Comparison of ENCODE assay signal across 9 cellular contexts in the genomic region with DNA sequence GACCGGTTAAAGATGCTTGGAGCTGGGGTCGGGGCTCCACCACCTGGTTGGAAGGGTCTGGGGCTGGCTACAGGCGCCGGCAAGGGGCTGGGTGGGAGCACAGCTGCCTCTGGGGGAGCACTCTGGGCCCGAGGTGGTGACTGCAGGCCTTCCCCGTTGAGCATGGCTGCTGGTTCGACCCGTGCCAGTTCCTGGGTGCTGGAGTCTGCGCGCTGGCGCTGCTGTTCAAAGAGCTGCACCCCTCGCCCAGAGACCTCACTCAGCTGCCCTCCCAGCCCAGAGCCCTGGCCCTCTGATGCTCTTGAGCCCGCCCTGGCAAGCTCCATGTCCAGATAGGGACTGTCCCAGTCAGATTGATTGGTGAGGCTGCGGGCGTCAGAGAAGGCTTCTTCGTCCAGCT. TPM values are rescaled to one million over a fixed set of nuclear protein-coding genes. Genes with fewer than 3 reads are reported as not detected.
A peak's percentile ranks its signal among the peaks of the same experiment; 100 is the strongest.
DNase-seq lines count a peak whose midpoint lies in the region; ATAC-seq and TF ChIP-seq lines count a peak whose summit lies in the region.
"Had no signal": no experiment of that assay in that cellular context is flagged by ENCODE, and none has a peak within 500 bp of the region (broad histone marks: within the 10 kb centered on the region; RNA-seq: fewer than 3 reads in every experiment).

No MANE protein-coding gene starts in this region.

- H3K4me3 ChIP-seq in lower leg skin (ENCODE audit: low read depth, poor library complexity, severe bottlenecking): peak overlapping the region; percentile 55
- peak overlapping the region; percentile 82 to 84 for H3K4me3 ChIP-seq in stomach smooth muscle (ENCODE audit: low read length in 2 of 2)

- intact Hi-C loops in dendritic cell treated with granulocyte-macrophage colony-stimulating factor and Interleukin-4, amounts not matched to agents 40 ng/mL and 50 ng/mL, for 4 days (cut with micrococcal nuclease): no loop called here
- intact Hi-C loops in lower leg skin (cut with DNase I; ENCODE audit: low total_unique reads): no loop called here

- ATAC-seq in HG02763 (IDR thresholded peaks at IDR 0.05; ENCODE audit: unreplicated experiment): no peak
- no peak for ATAC-seq in HG03108 (IDR thresholded peaks at IDR 0.05; ENCODE audit: unreplicated experiment)

- H3K9me3 Mint-ChIP-seq in dendritic cell treated with granulocyte-macrophage colony-stimulating factor and Interleukin-4, amounts not matched to agents 40 ng/mL and 50 ng/mL, for 4 days: no peaks in the 10 kb centered on the region

- no peaks in the 10 kb centered on the region for H3K36me3 Mint-ChIP-seq in dendritic cell treated with granulocyte-macrophage colony-stimulating factor and Interleukin-4, amounts not matched to agents 40 ng/mL and 50 ng/mL, for 4 days (ENCODE audit: low read depth)

- peaks cover 53% of the 10 kb centered on the region for H3K4me1 Mint-ChIP-seq in dendritic cell treated with granulocyte-macrophage colony-stimulating factor and Interleukin-4, amounts not matched to agents 40 ng/mL and 50 ng/mL, for 4 days (ENCODE audit: low read depth)

- no peak overlapping the region for H3K4me3 Mint-ChIP-seq in dendritic cell treated with granulocyte-macrophage colony-stimulating factor and Interleukin-4, amounts not matched to agents 40 ng/mL and 50 ng/mL, for 4 days

- peak overlapping the region; percentile 50 for H3K27ac ChIP-seq in KOPT-K1 (ENCODE audit: low read depth, low read length, poor library complexity, severe bottlenecking)
- peak overlapping the region; percentile 24 for H3K27ac ChIP-seq in stomach smooth muscle (ENCODE audit: low read length)

- TF ChIP-seq CTCF in lower leg skin (IDR thresholded peaks at IDR 0.05): no peak

- H3K36me3 ChIP-seq in KOPT-K1 (ENCODE audit: insufficient read depth, low read length): no peaks in the 10 kb centered on the region
- H3K36me3 ChIP-seq in stomach smooth muscle (ENCODE audit: control insufficient read depth in 2 of 2, insufficient read depth in 2 of 2, low read length in 2 of 2): no peaks in the 10 kb centered on the region

- peak overlapping the region; percentile 75 to 84 for H3K9ac ChIP-seq in stomach smooth muscle (ENCODE audit: low read length in 2 of 2)

- DNase-seq in lower leg skin (ENCODE audit: low spot score in 2 of 2): no peak
- no peak for DNase-seq in NCI-H1105 treated with DMSO at 0.1 percent for 48 hours (lab: John Stamatoyannopoulos, UW)
- no peak for DNase-seq in UCSD-AML1 (lab: John Stamatoyannopoulos, UW; ENCODE audit: unreplicated experiment)

- TF ChIP-seq POLR2A in lower leg skin (IDR thresholded peaks at IDR 0.05): no peak

- peak overlapping the region; percentile 86 for H3K27ac Mint-ChIP-seq in dendritic cell treated with granulocyte-macrophage colony-stimulating factor and Interleukin-4, amounts not matched to agents 40 ng/mL and 50 ng/mL, for 4 days

- H3K9me3 ChIP-seq in KOPT-K1 (ENCODE audit: insufficient read depth, low read length, poor library complexity, severe bottlenecking): no peaks in the 10 kb centered on the region
- H3K9me3 ChIP-seq in stomach smooth muscle (ENCODE audit: control insufficient read depth in 2 of 2, low read length in 2 of 2): no peaks in the 10 kb centered on the region

- peaks cover 33% of the 10 kb centered on the region for H3K4me1 ChIP-seq in stomach smooth muscle (ENCODE audit: control insufficient read depth, insufficient read depth, low read length)

- peaks cover 17% of the 10 kb centered on the region for H3K27me3 Mint-ChIP-seq in dendritic cell treated with granulocyte-macrophage colony-stimulating factor and Interleukin-4, amounts not matched to agents 40 ng/mL and 50 ng/mL, for 4 days

- no peaks in the 10 kb centered on the region for H3K27me3 ChIP-seq in stomach smooth muscle (ENCODE audit: control insufficient read depth in 1 of 2, insufficient read depth in 2 of 2, low read length in 2 of 2)

- WGBS in lower leg skin, 2 donors: 47 to 55% methylated on average over 12 to 16 of the region's 16 CpGs

RNA-seq across cellular contexts. Expression of a gene that starts 7.0 kb away (rescaled TPM):
- 1 to 10 TPM in 1 of 4 donors, under 1 TPM in 2, not detected in 1; 0.27 to 1.4 (median 0.78) TPM for total RNA-seq in lower leg skin
- total RNA-seq: mononuclear cell had no signal

RNA-seq across cellular contexts. Expression of a gene that starts 7.6 kb away (rescaled TPM):
- not detected for total RNA-seq in lower leg skin

RNA-seq across cellular contexts. Expression of a gene that starts 49.7 kb away (rescaled TPM):
- total RNA-seq in lower leg skin: 10 to 100 TPM in 1 of 4 donors, 1 to 10 TPM in 3; 3.0 to 11.2 (median 5.2) TPM

RNA-seq across cellular contexts. Expression of a gene that starts 57.1 kb away (rescaled TPM):
- 10 to 100 TPM; 54.0 to 83.5 (median 65.8) TPM for total RNA-seq in lower leg skin
